Comparison of ENCODE assay signal across 18 cellular contexts in genomic region chr14:103232338-103232808, GRCh38.
DNase-seq lines count a peak whose midpoint lies in the region; ATAC-seq and TF ChIP-seq lines count a peak whose summit lies in the region.
"Had no signal": no experiment of that assay in that cellular context is flagged by ENCODE, and none has a peak within 500 bp of the region (broad histone marks: within the 10 kb centered on the region; RNA-seq: fewer than 3 reads in every experiment).

No MANE protein-coding gene starts in this region.

- no peaks in the 10 kb centered on the region for H3K27me3 ChIP-seq in Panc1 (ENCODE audit: control insufficient read depth, insufficient read depth, low read length)
- H3K27me3 ChIP-seq: right lobe of liver had no signal

- CTCF ChIA-PET in HEK293 (lab: Yijun Ruan, JAX) (interaction anchor here (0.5 kb wide), 1 partner anchor 60 kb away, joined by 4 read pairs; no protein-coding TSS in a partner anchor), Panc1 (lab: Charles Lee) (no interaction called here)

- POLR2A ChIA-PET in HEK293 (lab: Yijun Ruan, JAX) = no interaction called here
- POLR2A ChIA-PET in Panc1 (lab: Charles Lee) = no interaction called here

- DNase-seq in DMS 273 (lab: John Stamatoyannopoulos, UW; ENCODE audit: unreplicated experiment) = peak; percentile 63
- DNase-seq in DMS 273 treated with DMSO at 0.1 percent for 48 hours (lab: John Stamatoyannopoulos, UW) = no peak
- DNase-seq in Panc1 (ENCODE audit: low read depth, low spot score) = no peak
- DNase-seq in mucosa of descending colon = peak; percentile 50 to 71 (median 65)
- DNase-seq in activated CD8-positive, alpha-beta memory T cell treated with anti-CD3 and anti-CD28 coated beads, Interleukin-2, amount 50 U/mL, for 4 hours = no peak
- DNase-seq: activated CD4-positive, alpha-beta T cell treated with anti-CD3 and anti-CD28 coated beads for 48 hours; activated naive CD4-positive, alpha-beta T cell treated with anti-CD3 and anti-CD28 coated beads, Interleukin-2, amount 50 U/mL, for 16 hours; EL; MM.1S; NK-92 treated with Interleukin-12 subunit alpha and Interleukin-12 subunit beta, amount 100 ng/mL, for 24 hours; right lobe of liver; SHP77; T-helper 9 cell had no signal

- no peak overlapping the region for H3K27ac ChIP-seq in HEK293 (ENCODE audit: extremely low read depth, low read depth, low read length)
- no peak overlapping the region for H3K27ac ChIP-seq in Panc1 (ENCODE audit: low read length)
- H3K27ac ChIP-seq: 22Rv1, right lobe of liver, thoracic aorta had no signal

- no peak overlapping the region for H3K4me3 ChIP-seq in HEK293 (ENCODE audit: low read depth, low read length)
- H3K4me3 ChIP-seq in Panc1 (ENCODE audit: low read depth in 2 of 2, low read length in 2 of 2) = no peak overlapping the region
- no peak overlapping the region for H3K4me3 ChIP-seq in mucosa of descending colon
- H3K4me3 ChIP-seq: right lobe of liver, thoracic aorta had no signal

- no peaks in the 10 kb centered on the region for H3K36me3 ChIP-seq in HEK293 (ENCODE audit: control insufficient read depth in 2 of 2, insufficient read depth in 1 of 2, low read length in 2 of 2)
- H3K36me3 ChIP-seq in Panc1 (ENCODE audit: control insufficient read depth, insufficient read depth, low read length) = no peaks in the 10 kb centered on the region
- no peaks in the 10 kb centered on the region for H3K36me3 ChIP-seq in mucosa of descending colon (ENCODE audit: low read depth)
- H3K36me3 ChIP-seq: right lobe of liver, thoracic aorta had no signal

- no peak for TF ChIP-seq CTCF in HEK293 (tag by site-specific recombination; IDR thresholded peaks at IDR 0.05)
- no peak for TF ChIP-seq CTCF in Panc1 (IDR thresholded peaks at IDR 0.05)
- TF ChIP-seq CTCF in mucosa of descending colon (IDR thresholded peaks at IDR 0.05) = no peak

- H3K9me3 ChIP-seq in HEK293 (ENCODE audit: control insufficient read depth, insufficient read depth, low read depth, low read length) (no peaks in the 10 kb centered on the region), Panc1 (ENCODE audit: control insufficient read depth, insufficient read depth, low read depth, low read length) (no peaks in the 10 kb centered on the region), mucosa of descending colon (no peaks in the 10 kb centered on the region)
- H3K9me3 ChIP-seq: right lobe of liver, thoracic aorta had no signal

- no TSS peak for BruUV-seq in Panc1 (replicated peaks; lab: Mats Ljungman, UMichigan)

- in situ Hi-C loops in Panc1 (cut with HindIII; ENCODE audit: low pct_unique_long_range_greater_than_20kb, low sequenced_read_pairs) = no loop called here

- ATAC-seq in Panc1 (peak; percentile 45), mucosa of descending colon (peak; percentile 91), HG02973 (IDR thresholded peaks at IDR 0.05; ENCODE audit: unreplicated experiment) (no peak), HG02623 (IDR thresholded peaks at IDR 0.05; ENCODE audit: unreplicated experiment) (no peak)

- intact Hi-C loops in Panc1 (cut with micrococcal nuclease; ENCODE audit: unreplicated experiment) (no loop called here), mucosa of descending colon (cut with DNase I, micrococcal nuclease) (no loop called here)

- peaks cover 5% of the 10 kb centered on the region for H3K4me1 ChIP-seq in HEK293 (ENCODE audit: control insufficient read depth, insufficient read depth, low read length)
- no peaks in the 10 kb centered on the region; the same call in 1 of the 2 replicates for H3K4me1 ChIP-seq in Panc1 (ENCODE audit: control insufficient read depth, insufficient read depth, low read length)
- H3K4me1 ChIP-seq in mucosa of descending colon (ENCODE audit: low read depth) = peaks cover 7% of the 10 kb centered on the region
- H3K4me1 ChIP-seq: right lobe of liver had no signal

TF ChIP-seq in HEK293, 187 proteins besides CTCF, POLR2A, EP300 and RAD21 (continues in another document):
- TF ChIP-seq ZNF280C (tag by site-specific recombination; IDR thresholded peaks at IDR 0.05) (no peak), KLF10 (tag by site-specific recombination; IDR thresholded peaks at IDR 0.05) (0 out of 2 replicates have a peak, but pooled peaks have one; percentile 26), OSR2 (tag by site-specific recombination; IDR thresholded peaks at IDR 0.05) (no peak), ZBTB10 (tag by site-specific recombination; IDR thresholded peaks at IDR 0.05) (0 out of 2 replicates have a peak, but pooled peaks have one; percentile 30), KLF16 (tag by site-specific recombination; IDR thresholded peaks at IDR 0.05) (0 out of 2 replicates have a peak, but pooled peaks have one; percentile 60), KLF1 (tag by site-specific recombination; IDR thresholded peaks at IDR 0.05) (peak; percentile 96), ZSCAN18 (tag by site-specific recombination; IDR thresholded peaks at IDR 0.05) (no peak), ZSCAN4 (tag by site-specific recombination; IDR thresholded peaks at IDR 0.05) (no peak), ZNF211 (tag by site-specific recombination; IDR thresholded peaks at IDR 0.05; ENCODE audit: low read depth) (no peak), KLF9 (tag by site-specific recombination; IDR thresholded peaks at IDR 0.05; ENCODE audit: low read depth) (peak; percentile 57; the same call in 1 of the 2 replicates), SP2 (tag by site-specific recombination; IDR thresholded peaks at IDR 0.05) (peak; percentile 41)

Comparison
In these comparisons a context has a peak if more than half of its experiments do, and no peak if none do; other contexts are left out.
1. DNase-seq: peak in DMS 273 (single experiment) and mucosa of descending colon (3 of 3); none in DMS 273 treated with DMSO at 0.1 percent for 48 hours (single experiment), Panc1 (single experiment) and activated CD8-positive, alpha-beta memory T cell treated with anti-CD3 and anti-CD28 coated beads, Interleukin-2, amount 50 U/mL, for 4 hours (single experiment).
2. ATAC-seq: peak in Panc1 (single experiment) and mucosa of descending colon (single experiment); none in HG02973 (single experiment) and HG02623 (single experiment).